In genomic region chr1:29121951-29122661, GRCh38 we compare ENCODE assay signal across 8 cellular contexts. TPM values are rescaled to one million over a fixed set of nuclear protein-coding genes. Genes with fewer than 3 reads are reported as not detected.
DNase-seq lines count a peak whose midpoint lies in the region; ATAC-seq and TF ChIP-seq lines count a peak whose summit lies in the region.

No MANE protein-coding gene starts in this region.

- TF ChIP-seq RAD21 in liver (IDR thresholded peaks at IDR 0.05): no peak

- no peak for DNase-seq in Right ventricle myocardium inferior (ENCODE audit: missing footprints)
- no peak for DNase-seq in cardiac septum (ENCODE audit: low spot score)
- peak; percentile 66 for DNase-seq in chondrocyte (ENCODE audit: low spot score)
- DNase-seq in upper lobe of left lung: peak in 1 of 2 donors; percentile 88
- DNase-seq in NCI-H524 treated with DMSO at 0.1 percent for 48 hours (lab: John Stamatoyannopoulos, UW): no peak

- no peaks in the 10 kb centered on the region for H3K9me3 Mint-ChIP-seq in chondrocyte (ENCODE audit: low read depth)

- peaks cover 21% of the 10 kb centered on the region for H3K4me1 Mint-ChIP-seq in chondrocyte (ENCODE audit: low read depth)

- peak overlapping the region; percentile 80 for H3K4me3 Mint-ChIP-seq in chondrocyte (ENCODE audit: unreplicated experiment)

- TF ChIP-seq POLR2A in upper lobe of left lung (IDR thresholded peaks at IDR 0.05): peak in 1 of 4 donors; percentile 3

- intact Hi-C loops in Right ventricle myocardium inferior (cut with DNase I): loop anchor here (5.0 kb wide), 1 partner anchor 60 kb away; the partner anchor contains the start of gene SRSF4
- intact Hi-C loops in cardiac septum (cut with DNase I): no loop called here

- 4% methylated on average over 75 of the region's 75 CpGs for WGBS in liver
- WGBS in upper lobe of left lung, 2 donors: 0 to 2% methylated on average over 5 to 26 of the region's 75 CpGs

- peak overlapping the region in 2 of 3 donors; percentile 13 to 68 for H3K4me3 ChIP-seq in liver (ENCODE audit: low read depth in 1 of 3, low read length in 3 of 3)
- H3K4me3 ChIP-seq in upper lobe of left lung: peak overlapping the region; percentile 21 to 74 (median 65)

- H3K36me3 ChIP-seq in liver (ENCODE audit: control insufficient read depth in 4 of 4, insufficient read depth in 3 of 4, low read depth in 1 of 4, low read length in 3 of 4) (peaks cover 1 to 5% (median 3%) of the 10 kb centered on the region in 4 donors), upper lobe of left lung (peaks cover 0 to 15% (median 5%) of the 10 kb centered on the region in 4 donors)

- no peaks in the 10 kb centered on the region for H3K27me3 ChIP-seq in liver (ENCODE audit: control insufficient read depth in 4 of 4, insufficient read depth in 4 of 4, low read length in 3 of 4)
- H3K27me3 ChIP-seq in upper lobe of left lung: peaks cover 0 to 42% (median 30%) of the 10 kb centered on the region in 4 donors

- H3K36me3 Mint-ChIP-seq in chondrocyte (ENCODE audit: low read depth): no peaks in the 10 kb centered on the region

- H3K9me3 ChIP-seq in liver (ENCODE audit: control insufficient read depth in 4 of 4, low read length in 3 of 4): no peaks in the 10 kb centered on the region
- no peaks in the 10 kb centered on the region for H3K9me3 ChIP-seq in upper lobe of left lung

- TF ChIP-seq CTCF in chondrocyte (IDR thresholded peaks at IDR 0.05) (peak; percentile 7), liver (IDR thresholded peaks at IDR 0.05; ENCODE audit: low read depth, low read length, missing input control) (no peak), upper lobe of left lung (IDR thresholded peaks at IDR 0.05) (no peak)

- peak; percentile 4 for ATAC-seq in Right ventricle myocardium inferior
- peak in 1 of 2 donors; percentile 4 for ATAC-seq in upper lobe of left lung (ENCODE audit: low FRiP score in 2 of 2)
- no peak for ATAC-seq in GM21360 (IDR thresholded peaks at IDR 0.05; ENCODE audit: unreplicated experiment)
- ATAC-seq in GM19023 (IDR thresholded peaks at IDR 0.05; ENCODE audit: unreplicated experiment): no peak

- H3K27me3 Mint-ChIP-seq in chondrocyte (ENCODE audit: low read depth): no peaks in the 10 kb centered on the region

- TF ChIP-seq EP300 in upper lobe of left lung (IDR thresholded peaks at IDR 0.05): no peak

- no peak overlapping the region for H3K9ac ChIP-seq in liver (ENCODE audit: low read depth in 1 of 2, low read length in 2 of 2)

- H3K27ac ChIP-seq in liver (ENCODE audit: low read depth in 1 of 2, low read length in 2 of 2) (peak overlapping the region; percentile 45 to 66), upper lobe of left lung (peak overlapping the region; percentile 83 to 93 (median 90))

- H3K27ac Mint-ChIP-seq in chondrocyte (ENCODE audit: unreplicated experiment): peak overlapping the region; percentile 59

- H3K4me1 ChIP-seq in liver (ENCODE audit: control insufficient read depth in 4 of 4, insufficient read depth in 4 of 4, low read length in 3 of 4) (peaks cover 14 to 28% (median 22%) of the 10 kb centered on the region in 4 donors), upper lobe of left lung (peaks cover 35 to 46% (median 37%) of the 10 kb centered on the region in 4 donors)

TF ChIP-seq in liver, 16 proteins besides CTCF, POLR2A, EP300 and RAD21:
- TF ChIP-seq HNF4A (conservative IDR thresholded peaks at IDR 0.05) (no peak), NR2F2 (IDR thresholded peaks at IDR 0.05) (no peak), RXRA (IDR thresholded peaks at IDR 0.05) (no peak), ATF3 (IDR thresholded peaks at IDR 0.05) (no peak), SP1 (IDR thresholded peaks at IDR 0.05) (no peak), JUND (IDR thresholded peaks at IDR 0.05) (no peak), HNF4G (IDR thresholded peaks at IDR 0.05) (no peak), YY1 (IDR thresholded peaks at IDR 0.05) (no peak), EGR1 (IDR thresholded peaks at IDR 0.05; ENCODE audit: low read depth in 2 of 2) (no peak), REST (IDR thresholded peaks at IDR 0.05) (no peak), GABPA (IDR thresholded peaks at IDR 0.05 in 1 of 2, conservative IDR thresholded peaks at IDR 0.05 in 1 of 2) (no peak)
- TF ChIP-seq, protein P1, sequence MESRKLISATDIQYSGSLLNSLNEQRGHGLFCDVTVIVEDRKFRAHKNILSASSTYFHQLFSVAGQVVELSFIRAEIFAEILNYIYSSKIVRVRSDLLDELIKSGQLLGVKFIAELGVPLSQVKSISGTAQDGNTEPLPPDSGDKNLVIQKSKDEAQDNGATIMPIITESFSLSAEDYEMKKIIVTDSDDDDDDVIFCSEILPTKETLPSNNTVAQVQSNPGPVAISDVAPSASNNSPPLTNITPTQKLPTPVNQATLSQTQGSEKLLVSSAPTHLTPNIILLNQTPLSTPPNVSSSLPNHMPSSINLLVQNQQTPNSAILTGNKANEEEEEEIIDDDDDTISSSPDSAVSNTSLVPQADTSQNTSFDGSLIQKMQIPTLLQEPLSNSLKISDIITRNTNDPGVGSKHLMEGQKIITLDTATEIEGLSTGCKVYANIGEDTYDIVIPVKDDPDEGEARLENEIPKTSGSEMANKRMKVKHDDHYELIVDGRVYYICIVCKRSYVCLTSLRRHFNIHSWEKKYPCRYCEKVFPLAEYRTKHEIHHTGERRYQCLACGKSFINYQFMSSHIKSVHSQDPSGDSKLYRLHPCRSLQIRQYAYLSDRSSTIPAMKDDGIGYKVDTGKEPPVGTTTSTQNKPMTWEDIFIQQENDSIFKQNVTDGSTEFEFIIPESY (IDR thresholded peaks at IDR 0.05): no peak
TF ChIP-seq in liver: peak in this region for 0.

RNA-seq across cellular contexts. Expression of gene TMEM200B, which starts 1.6 kb away (rescaled TPM):
- 2.1 TPM for total RNA-seq in Right ventricle myocardium inferior
- 2.1 TPM for total RNA-seq in cardiac septum
- total RNA-seq in chondrocyte: 11.7 to 15.4 TPM (median 13.8 TPM) in 3 replicates
- total RNA-seq in liver: 1 to 10 TPM in 1 of 2 donors, under 1 TPM in 1; 0.84 to 4.5 TPM
- polyA plus RNA-seq in liver: 1 to 10 TPM; 1.2 to 1.9 TPM
- 1 to 10 TPM; 2.1 to 6.6 (median 3.5) TPM for total RNA-seq in upper lobe of left lung

RNA-seq across cellular contexts. Expression of gene SRSF4, which starts 59.6 kb away (rescaled TPM):
- 52.4 TPM for total RNA-seq in Right ventricle myocardium inferior
- 54.8 TPM for total RNA-seq in cardiac septum
- 49.1 to 65.2 TPM (median 50.1 TPM) in 3 replicates for total RNA-seq in chondrocyte
- total RNA-seq in liver: 10 to 100 TPM; 26.3 to 45.8 TPM
- 10 to 100 TPM; 24.0 to 34.1 TPM for polyA plus RNA-seq in liver
- total RNA-seq in upper lobe of left lung: 100 to 1,000 TPM in 1 of 6 donors, 10 to 100 TPM in 5; 47.6 to 117 (median 74.0) TPM
